In the genomic region with DNA sequence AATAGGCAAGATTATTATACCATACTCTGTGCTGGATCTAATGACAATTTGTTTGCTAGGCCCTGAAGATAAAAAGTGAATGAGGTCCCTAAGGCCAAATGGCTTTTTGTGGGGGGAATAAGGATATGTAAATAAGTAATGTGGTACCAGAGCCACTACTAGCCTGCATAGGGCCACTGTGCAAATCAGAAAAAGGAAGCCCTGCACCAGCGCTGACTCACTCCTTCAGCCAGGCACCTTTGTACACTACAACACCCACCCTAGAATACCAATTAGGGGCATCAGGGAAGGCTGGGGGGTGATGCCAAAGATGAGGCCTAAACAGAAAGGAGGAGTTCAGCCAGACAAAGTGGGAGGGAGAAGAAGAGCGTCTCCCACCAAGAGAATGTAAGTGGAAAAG, we compare ENCODE assay signal across 14 cellular contexts.
DNase-seq lines count a peak whose midpoint lies in the region; ATAC-seq, FAIRE-seq and TF ChIP-seq lines count a peak whose summit lies in the region.
"Had no signal": no experiment of that assay in that cellular context is flagged by ENCODE, and none has a peak within 500 bp of the region (broad histone marks: within the 10 kb centered on the region; RNA-seq: fewer than 3 reads in every experiment).

No MANE protein-coding gene starts in this region.

- DNase-seq in activated T-cell treated with anti-CD3 and anti-CD28 coated beads, Interleukin-2, amount 50 U/mL, for 24 hours = no peak
- DNase-seq in activated T-cell treated with anti-CD3 and anti-CD28 coated beads, Interleukin-2, amount 50 U/mL, for 1 hour = no peak
- peak; percentile 2 for DNase-seq in OCI-M1 (lab: John Stamatoyannopoulos, UW)
- no peak for DNase-seq in stimulated activated effector memory CD8-positive, alpha-beta T cell treated with anti-CD3 and anti-CD28 coated beads, Interleukin-12 subunit alpha, Interleukin-12 subunit beta, amount 100 ng/mL, for 72 hours (ENCODE audit: low spot score in 2 of 2)
- no peak for DNase-seq in HTR-8/SVneo (ENCODE audit: insufficient read length, low spot score)
- no peak for DNase-seq in brain microvascular endothelial cell
- DNase-seq: activated T-cell treated with anti-CD3 and anti-CD28 coated beads, Interleukin-2, amount 50 U/mL, for 4 hours; HCEC 1CT; NCI-H446; stimulated activated CD4-positive, alpha-beta T cell treated with anti-CD3 and anti-CD28 coated beads, Interleukin-12 subunit alpha, Interleukin-12 subunit beta, amount 100 ng/mL, for 4 hours had no signal

- H3K27ac Mint-ChIP-seq in activated T-cell treated with anti-CD3 and anti-CD28 coated beads, Interleukin-2, amount 50 U/mL, for 24 hours = peak overlapping the region; percentile 50
- peak overlapping the region; percentile 65 for H3K27ac Mint-ChIP-seq in stimulated activated effector memory CD8-positive, alpha-beta T cell treated with anti-CD3 and anti-CD28 coated beads, Interleukin-12 subunit alpha, Interleukin-12 subunit beta, amount 100 ng/mL, for 72 hours

- H3K27me3 ChIP-seq in brain microvascular endothelial cell (replicated peaks) = no peaks in the 10 kb centered on the region

- H3K27ac ChIP-seq in brain microvascular endothelial cell = no peak overlapping the region

- peaks cover 54% of the 10 kb centered on the region for H3K36me3 Mint-ChIP-seq in activated T-cell treated with anti-CD3 and anti-CD28 coated beads, Interleukin-2, amount 50 U/mL, for 24 hours (ENCODE audit: low read depth)
- peaks cover 11% of the 10 kb centered on the region for H3K36me3 Mint-ChIP-seq in stimulated activated effector memory CD8-positive, alpha-beta T cell treated with anti-CD3 and anti-CD28 coated beads, Interleukin-12 subunit alpha, Interleukin-12 subunit beta, amount 100 ng/mL, for 72 hours

- TF ChIP-seq CTCF in brain microvascular endothelial cell (IDR thresholded peaks at IDR 0.05; ENCODE audit: low read depth, low read length, missing control alignments) = no peak

- H3K9me3 Mint-ChIP-seq in activated T-cell treated with anti-CD3 and anti-CD28 coated beads, Interleukin-2, amount 50 U/mL, for 24 hours = no peaks in the 10 kb centered on the region
- H3K9me3 Mint-ChIP-seq in stimulated activated effector memory CD8-positive, alpha-beta T cell treated with anti-CD3 and anti-CD28 coated beads, Interleukin-12 subunit alpha, Interleukin-12 subunit beta, amount 100 ng/mL, for 72 hours = no peaks in the 10 kb centered on the region
- H3K9me3 Mint-ChIP-seq: activated T-cell treated with anti-CD3 and anti-CD28 coated beads, Interleukin-2, amount 50 U/mL, for 4 hours had no signal

- H3K4me3 Mint-ChIP-seq in activated T-cell treated with anti-CD3 and anti-CD28 coated beads, Interleukin-2, amount 50 U/mL, for 24 hours = no peak overlapping the region
- no peak overlapping the region for H3K4me3 Mint-ChIP-seq in stimulated activated effector memory CD8-positive, alpha-beta T cell treated with anti-CD3 and anti-CD28 coated beads, Interleukin-12 subunit alpha, Interleukin-12 subunit beta, amount 100 ng/mL, for 72 hours
- H3K4me3 Mint-ChIP-seq: activated T-cell treated with anti-CD3 and anti-CD28 coated beads, Interleukin-2, amount 50 U/mL, for 4 hours had no signal

- in situ Hi-C loops in brain microvascular endothelial cell (cut with HindIII; ENCODE audit: low pct_ligation_motif_present, low sequenced_read_pairs) = no loop called here

- no peak overlapping the region for H3K4me3 ChIP-seq in brain microvascular endothelial cell (ENCODE audit: low read depth, low read length)

- ATAC-seq in GM21529 (IDR thresholded peaks at IDR 0.05; ENCODE audit: unreplicated experiment) = peak; percentile 32
- peak; percentile 63 for ATAC-seq in stimulated activated effector memory CD8-positive, alpha-beta T cell treated with anti-CD3 and anti-CD28 coated beads, Interleukin-12 subunit alpha, Interleukin-12 subunit beta, amount 100 ng/mL, for 72 hours
- ATAC-seq in HG03280 (IDR thresholded peaks at IDR 0.05; ENCODE audit: unreplicated experiment) = no peak

- no peak for FAIRE-seq in HTR-8/SVneo (lab: Jason Lieb, UNC)
- FAIRE-seq: colon, frontal cortex had no signal

- peaks cover 72% of the 10 kb centered on the region for H3K4me1 Mint-ChIP-seq in activated T-cell treated with anti-CD3 and anti-CD28 coated beads, Interleukin-2, amount 50 U/mL, for 24 hours (ENCODE audit: low read depth)
- H3K4me1 Mint-ChIP-seq in stimulated activated effector memory CD8-positive, alpha-beta T cell treated with anti-CD3 and anti-CD28 coated beads, Interleukin-12 subunit alpha, Interleukin-12 subunit beta, amount 100 ng/mL, for 72 hours = peaks cover 52% of the 10 kb centered on the region

- H3K27me3 Mint-ChIP-seq in activated T-cell treated with anti-CD3 and anti-CD28 coated beads, Interleukin-2, amount 50 U/mL, for 24 hours = no peaks in the 10 kb centered on the region

- H3K36me3 ChIP-seq in brain microvascular endothelial cell (replicated peaks) = no peaks in the 10 kb centered on the region
